In genomic region chr12:118188690-118189371, GRCh38 we compare ENCODE assay signal across 9 cellular contexts. TPM values are rescaled to one million over a fixed set of nuclear protein-coding genes. Genes with fewer than 3 reads are reported as not detected.
DNase-seq lines count a peak whose midpoint lies in the region; ATAC-seq and TF ChIP-seq lines count a peak whose summit lies in the region.
"Had no signal": no experiment of that assay in that cellular context is flagged by ENCODE, and none has a peak within 500 bp of the region (broad histone marks: within the 10 kb centered on the region; RNA-seq: fewer than 3 reads in every experiment).

No MANE protein-coding gene starts in this region.

- H3K4me3 ChIP-seq in heart left ventricle (peak overlapping the region in 11 of 12 donors; percentile 13 to 64 (median 46)), Karpas-422 (ENCODE audit: low read length) (no peak overlapping the region)

- intact Hi-C loops in heart left ventricle (cut with DNase I), result no loop called here
- intact Hi-C loops in activated naive CD4-positive, alpha-beta T cell treated with anti-CD3 and anti-CD28 coated beads for 36 hours (cut with micrococcal nuclease), result no loop called here

- H3K4me3 Mint-ChIP-seq in activated naive CD4-positive, alpha-beta T cell treated with anti-CD3 and anti-CD28 coated beads for 36 hours, result no peak overlapping the region
- H3K4me3 Mint-ChIP-seq: central memory CD8-positive, alpha-beta T cell had no signal

- 39 to 48% (median 43%) methylated on average over 10 of the region's 10 CpGs for WGBS in heart left ventricle, 4 donors

- TF ChIP-seq POLR2A in heart left ventricle (IDR thresholded peaks at IDR 0.05), result no peak

- H3K27me3 ChIP-seq in heart left ventricle, result no peaks in the 10 kb centered on the region
- no peaks in the 10 kb centered on the region for H3K27me3 ChIP-seq in Karpas-422 (ENCODE audit: low read length)

- no peaks in the 10 kb centered on the region for H3K9me3 Mint-ChIP-seq in activated naive CD4-positive, alpha-beta T cell treated with anti-CD3 and anti-CD28 coated beads for 36 hours
- H3K9me3 Mint-ChIP-seq: central memory CD8-positive, alpha-beta T cell had no signal

- no peaks in the 10 kb centered on the region for H3K9me2 ChIP-seq in Karpas-422 (replicated peaks; ENCODE audit: insufficient read depth, low read length)

- no peak overlapping the region for H3K9ac ChIP-seq in Karpas-422 (ENCODE audit: low read length)

- peak overlapping the region in 8 of 12 donors; percentile 8 to 79 (median 32) for H3K27ac ChIP-seq in heart left ventricle
- H3K27ac ChIP-seq in Karpas-422 (ENCODE audit: low read length), result no peak overlapping the region

- peaks cover 0 to 15% (median 0%) of the 10 kb centered on the region in 9 donors for H3K36me3 ChIP-seq in heart left ventricle
- H3K36me3 ChIP-seq in Karpas-422 (ENCODE audit: insufficient read depth, low read length), result peaks cover 5% of the 10 kb centered on the region; the same call in 1 of the 2 replicates

- H3K4me1 ChIP-seq in heart left ventricle (peaks cover 0 to 36% (median 17%) of the 10 kb centered on the region in 12 donors), Karpas-422 (ENCODE audit: low read length) (peaks cover 31% of the 10 kb centered on the region)

- peak; percentile 44 to 80 (median 76) for ATAC-seq in heart left ventricle

- peak; percentile 20 for DNase-seq in HCEC 1CT
- DNase-seq in amniotic epithelial cell (ENCODE audit: low read depth), result peak; percentile 68
- peak in 4 of 5 donors; percentile 40 to 51 (median 48) for DNase-seq in heart left ventricle
- peak; percentile 68 for DNase-seq in retina
- no peak for DNase-seq in SW480 (ENCODE audit: low spot score)
- DNase-seq in activated naive CD4-positive, alpha-beta T cell treated with anti-CD3 and anti-CD28 coated beads for 36 hours, result no peak
- DNase-seq in Karpas-422, result no peak
- DNase-seq in ureter (ENCODE audit: low spot score), result no peak

- H3K79me2 ChIP-seq in Karpas-422 (ENCODE audit: low read length), result peaks cover 30% of the 10 kb centered on the region

- CTCF ChIA-PET in activated naive CD4-positive, alpha-beta T cell treated with anti-CD3 and anti-CD28 coated beads for 36 hours (lab: Charles Lee), result no interaction called here

- no peak overlapping the region for H2AFZ ChIP-seq in Karpas-422 (ENCODE audit: low read length)

- H3K9me3 ChIP-seq in heart left ventricle (no peaks in the 10 kb centered on the region), Karpas-422 (ENCODE audit: low read length) (no peaks in the 10 kb centered on the region)

- H4K20me1 ChIP-seq in Karpas-422 (ENCODE audit: insufficient read depth, low read depth, low read length), result no peaks in the 10 kb centered on the region

- no peak for TF ChIP-seq CTCF in heart left ventricle (IDR thresholded peaks at IDR 0.05)

- H3K4me1 Mint-ChIP-seq in activated naive CD4-positive, alpha-beta T cell treated with anti-CD3 and anti-CD28 coated beads for 36 hours (ENCODE audit: low read depth), result peaks cover 10% of the 10 kb centered on the region

- no peak overlapping the region for H3K4me2 ChIP-seq in Karpas-422 (ENCODE audit: low read depth, low read length, poor library complexity, severe bottlenecking)

- H3K27ac Mint-ChIP-seq in activated naive CD4-positive, alpha-beta T cell treated with anti-CD3 and anti-CD28 coated beads for 36 hours, result no peak overlapping the region

- H3K36me3 Mint-ChIP-seq in activated naive CD4-positive, alpha-beta T cell treated with anti-CD3 and anti-CD28 coated beads for 36 hours (ENCODE audit: low read depth), result peaks cover under 1% of the 10 kb centered on the region

- no peaks in the 10 kb centered on the region for H3K27me3 Mint-ChIP-seq in activated naive CD4-positive, alpha-beta T cell treated with anti-CD3 and anti-CD28 coated beads for 36 hours (ENCODE audit: low read depth)
- H3K27me3 Mint-ChIP-seq: central memory CD8-positive, alpha-beta T cell had no signal

RNA-seq across cellular contexts. Expression of gene PEBP1, which starts 52.9 kb away (rescaled TPM):
- total RNA-seq in heart left ventricle (100 to 1,000 TPM; 301 to 751 (median 420) TPM), ureter (291 TPM)
- polyA plus RNA-seq in heart left ventricle, result 100 to 1,000 TPM; 295 to 554 TPM
- total RNA-seq in activated naive CD4-positive, alpha-beta T cell treated with anti-CD3 and anti-CD28 coated beads for 36 hours, result 100 to 1,000 TPM; 117 to 120 TPM
- 138 and 168 TPM in 2 replicates for total RNA-seq in Karpas-422 (2014; rRNA removed; shearing (Covaris generic); ENCODE audit: low replicate concordance)

Comparison
In these comparisons a context has a peak if more than half of its experiments do, and no peak if none do; other contexts are left out.
1. DNase-seq: peak in HCEC 1CT (single experiment), amniotic epithelial cell (single experiment), heart left ventricle (4 of 5) and retina (single experiment); none in SW480 (single experiment), activated naive CD4-positive, alpha-beta T cell treated with anti-CD3 and anti-CD28 coated beads for 36 hours (single experiment), Karpas-422 (single experiment) and ureter (single experiment).